Comparison of ENCODE assay signal across 8 cellular contexts in genomic region chr1:147423100-147423827, GRCh38.
A peak's percentile ranks its signal among the peaks of the same experiment; 100 is the strongest.
DNase-seq lines count a peak whose midpoint lies in the region; ATAC-seq, FAIRE-seq and TF ChIP-seq lines count a peak whose summit lies in the region.
"Not testable (repeated sequence)": the region's sequence is repeated elsewhere in the genome, so short reads cannot be mapped to it uniquely, and the experiment has no call there.

No MANE protein-coding gene starts in this region.

- FAIRE-seq in small intestine (lab: Jason Lieb, UNC): not testable (repeated sequence)

- POLR2A ChIA-PET in Panc1 (lab: Charles Lee): not testable (repeated sequence)

- CTCF ChIA-PET in Panc1 (lab: Charles Lee): not testable (repeated sequence)

- in situ Hi-C loops in Panc1 (cut with HindIII; ENCODE audit: low pct_unique_long_range_greater_than_20kb, low sequenced_read_pairs): not testable (repeated sequence)

- H3K4me1 ChIP-seq in Panc1 (ENCODE audit: control insufficient read depth, insufficient read depth, low read length); small intestine (ENCODE audit: control insufficient read depth in 2 of 2, insufficient read depth in 1 of 2, low read depth in 1 of 2, low read length in 1 of 2): not testable (repeated sequence)

- not testable (repeated sequence) for TF ChIP-seq CTCF in Panc1 (IDR thresholded peaks at IDR 0.05)

- intact Hi-C loops in Panc1 (cut with micrococcal nuclease; ENCODE audit: unreplicated experiment); left colon (cut with DNase I, micrococcal nuclease): not testable (repeated sequence)

- DNase-seq in DMS53 (lab: John Stamatoyannopoulos, UW) (peak; percentile 88), HuH-7.5 (ENCODE audit: low spot score) (peak; percentile 3), NCI-H2171 (lab: John Stamatoyannopoulos, UW) (peak; percentile 3), NCI-H748 (lab: John Stamatoyannopoulos, UW; ENCODE audit: unreplicated experiment) (peak; percentile 70), SW480 (ENCODE audit: low spot score) (peak; percentile 13), left colon (peak; percentile 24 to 34), small intestine (peak; percentile 12)
- DNase-seq in Panc1 (ENCODE audit: low read depth, low spot score): not testable (repeated sequence)

- H3K36me3 ChIP-seq in Panc1 (ENCODE audit: control insufficient read depth, insufficient read depth, low read length); small intestine (ENCODE audit: control insufficient read depth in 2 of 2, insufficient read depth in 2 of 2, low read length in 2 of 2): not testable (repeated sequence)

- not testable (repeated sequence) for H3K9me3 ChIP-seq in Panc1 (ENCODE audit: control insufficient read depth, insufficient read depth, low read depth, low read length); small intestine (ENCODE audit: control insufficient read depth, low read depth)

- H3K4me3 ChIP-seq in Panc1 (ENCODE audit: low read depth in 2 of 2, low read length in 2 of 2): peak overlapping the region; percentile 19 to 28
- not testable (repeated sequence) for H3K4me3 ChIP-seq in small intestine (ENCODE audit: low read depth in 1 of 2, low read length in 2 of 2)

- ATAC-seq in Panc1: not testable (repeated sequence)
- ATAC-seq in left colon: peak; percentile 99

- not testable (repeated sequence) for H3K27me3 ChIP-seq in Panc1 (ENCODE audit: control insufficient read depth, insufficient read depth, low read length); small intestine (ENCODE audit: control insufficient read depth in 2 of 2, insufficient read depth in 2 of 2, low read length in 2 of 2)

- H3K27ac ChIP-seq in Panc1 (ENCODE audit: low read length); small intestine (ENCODE audit: low read depth in 1 of 2, low read length in 1 of 2): not testable (repeated sequence)

- BruUV-seq in Panc1 (replicated peaks; lab: Mats Ljungman, UMichigan): not testable (repeated sequence)

- WGBS in small intestine, 3 donors: 48 to 76% (median 72%) methylated on average over 25 to 31 of the region's 31 CpGs
